ENCODE assay signal across 1 cellular context in the genomic region with DNA sequence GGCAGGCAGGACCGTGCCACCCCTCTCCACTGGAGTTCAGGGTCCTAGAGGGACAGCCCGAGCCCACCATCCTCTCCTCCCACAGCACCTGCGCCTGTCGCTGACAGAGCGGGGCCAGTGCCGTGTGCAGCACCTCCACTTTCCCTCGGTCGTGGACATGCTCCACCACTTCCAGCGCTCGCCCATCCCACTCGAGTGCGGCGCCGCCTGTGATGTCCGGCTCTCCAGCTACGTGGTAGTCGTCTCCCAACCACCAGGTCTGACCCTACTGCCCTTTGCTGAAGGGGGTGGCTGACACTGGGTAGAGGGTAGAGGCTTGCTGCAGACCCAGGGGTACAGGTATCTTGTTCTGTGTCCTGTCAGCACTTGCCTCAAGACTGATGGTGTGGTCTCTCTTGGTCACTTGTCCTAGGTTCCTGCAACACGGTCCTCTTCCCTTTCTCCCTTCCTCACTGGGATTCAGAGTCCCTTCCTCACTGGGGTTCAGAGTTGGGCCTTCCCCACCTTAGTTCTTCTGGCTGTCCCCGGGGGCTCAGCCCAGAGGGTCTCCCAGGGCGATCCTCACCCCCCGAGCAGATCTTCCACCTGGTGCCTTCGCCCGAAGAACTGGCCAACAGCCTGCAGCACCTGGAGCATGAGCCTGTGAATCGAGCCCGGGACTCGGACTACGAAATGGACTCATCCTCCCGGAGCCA.
TF ChIP-seq lines count a peak whose summit lies in the region.

No MANE protein-coding gene starts in this region.

TF ChIP-seq in WTC11, 78 proteins besides CTCF, POLR2A, EP300 and RAD21 (continued from another document):
- TF ChIP-seq ATF6 (CRISPR knock-in tag; IDR thresholded peaks at IDR 0.05) (no peak), ZNF232 (CRISPR knock-in tag; IDR thresholded peaks at IDR 0.05) (no peak), MYBL2 (CRISPR knock-in tag; IDR thresholded peaks at IDR 0.05) (no peak), E2F4 (CRISPR knock-in tag; IDR thresholded peaks at IDR 0.05; ENCODE audit: borderline replicate concordance, low read depth) (no peak)
- TF ChIP-seq, protein P1, sequence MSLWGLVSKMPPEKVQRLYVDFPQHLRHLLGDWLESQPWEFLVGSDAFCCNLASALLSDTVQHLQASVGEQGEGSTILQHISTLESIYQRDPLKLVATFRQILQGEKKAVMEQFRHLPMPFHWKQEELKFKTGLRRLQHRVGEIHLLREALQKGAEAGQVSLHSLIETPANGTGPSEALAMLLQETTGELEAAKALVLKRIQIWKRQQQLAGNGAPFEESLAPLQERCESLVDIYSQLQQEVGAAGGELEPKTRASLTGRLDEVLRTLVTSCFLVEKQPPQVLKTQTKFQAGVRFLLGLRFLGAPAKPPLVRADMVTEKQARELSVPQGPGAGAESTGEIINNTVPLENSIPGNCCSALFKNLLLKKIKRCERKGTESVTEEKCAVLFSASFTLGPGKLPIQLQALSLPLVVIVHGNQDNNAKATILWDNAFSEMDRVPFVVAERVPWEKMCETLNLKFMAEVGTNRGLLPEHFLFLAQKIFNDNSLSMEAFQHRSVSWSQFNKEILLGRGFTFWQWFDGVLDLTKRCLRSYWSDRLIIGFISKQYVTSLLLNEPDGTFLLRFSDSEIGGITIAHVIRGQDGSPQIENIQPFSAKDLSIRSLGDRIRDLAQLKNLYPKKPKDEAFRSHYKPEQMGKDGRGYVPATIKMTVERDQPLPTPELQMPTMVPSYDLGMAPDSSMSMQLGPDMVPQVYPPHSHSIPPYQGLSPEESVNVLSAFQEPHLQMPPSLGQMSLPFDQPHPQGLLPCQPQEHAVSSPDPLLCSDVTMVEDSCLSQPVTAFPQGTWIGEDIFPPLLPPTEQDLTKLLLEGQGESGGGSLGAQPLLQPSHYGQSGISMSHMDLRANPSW (CRISPR knock-in tag; conservative IDR thresholded peaks at IDR 0.05; ENCODE audit: low read depth), result no peak
